Comparison of ENCODE assay signal across 20 cellular contexts in genomic region chr1:177937931-177938330, GRCh38. TPM values are rescaled to one million over a fixed set of nuclear protein-coding genes. Genes with fewer than 3 reads are reported as not detected.
DNase-seq lines count a peak whose midpoint lies in the region; ATAC-seq and TF ChIP-seq lines count a peak whose summit lies in the region.
"Had no signal": no experiment of that assay in that cellular context is flagged by ENCODE, and none has a peak within 500 bp of the region (broad histone marks: within the 10 kb centered on the region; RNA-seq: fewer than 3 reads in every experiment).

No MANE protein-coding gene starts in this region.

- WGBS in smooth muscle cell (ENCODE audit: low lambda C conversion rate): 55% methylated on average over 6 of the region's 6 CpGs
- WGBS in prostate gland: 77% methylated on average over 6 of the region's 6 CpGs

- no peaks in the 10 kb centered on the region for H3F3A ChIP-seq in smooth muscle cell (ENCODE audit: low read depth)

- no peaks in the 10 kb centered on the region for H3K4me1 ChIP-seq in foreskin keratinocyte
- H3K4me1 ChIP-seq in smooth muscle cell (ENCODE audit: low read depth): no peaks in the 10 kb centered on the region
- no peaks in the 10 kb centered on the region for H3K4me1 ChIP-seq in prostate gland (replicated peaks)
- H3K4me1 ChIP-seq: ascending aorta, spleen had no signal

- H3K27ac ChIP-seq in foreskin keratinocyte (no peak overlapping the region), smooth muscle cell (ENCODE audit: low read depth) (peak overlapping the region; percentile 42), prostate gland (no peak overlapping the region)
- H3K27ac ChIP-seq: ascending aorta, spleen had no signal

- H3K4me3 ChIP-seq in smooth muscle cell (no peak overlapping the region), prostate gland (no peak overlapping the region)
- H3K4me3 ChIP-seq: ascending aorta, spleen had no signal

- H3K4me2 ChIP-seq in smooth muscle cell: no peak overlapping the region

- H3K9ac ChIP-seq in smooth muscle cell (ENCODE audit: low read depth): no peak overlapping the region

- H4K20me1 ChIP-seq in smooth muscle cell (ENCODE audit: low read depth): no peaks in the 10 kb centered on the region

- no peak for TF ChIP-seq POLR2A in prostate gland (IDR thresholded peaks at IDR 0.05)

- peak; percentile 61 for ATAC-seq in foreskin keratinocyte
- ATAC-seq: left lobe of liver had no signal

- TF ChIP-seq CTCF in foreskin keratinocyte (conservative IDR thresholded peaks at IDR 0.05): no peak
- no peak for TF ChIP-seq CTCF in smooth muscle cell (IDR thresholded peaks at IDR 0.05; ENCODE audit: borderline replicate concordance, insufficient read depth, poor library complexity, severe bottlenecking)
- TF ChIP-seq CTCF in prostate gland (IDR thresholded peaks at IDR 0.05): no peak

- no peaks in the 10 kb centered on the region for H3K27me3 ChIP-seq in foreskin keratinocyte
- H3K27me3 ChIP-seq in smooth muscle cell (ENCODE audit: low read depth): no peaks in the 10 kb centered on the region
- no peaks in the 10 kb centered on the region for H3K27me3 ChIP-seq in prostate gland (replicated peaks; ENCODE audit: insufficient read depth)
- H3K27me3 ChIP-seq: ascending aorta, spleen had no signal

- intact Hi-C loops in prostate gland (cut with DNase I): loop anchor here (5.0 kb wide), 1 partner anchor 671 kb away; no protein-coding TSS in a partner anchor

- H3K79me2 ChIP-seq in smooth muscle cell (ENCODE audit: low read depth): no peaks in the 10 kb centered on the region

- no peak overlapping the region for H2AFZ ChIP-seq in smooth muscle cell (ENCODE audit: low read depth)

- H3K36me3 ChIP-seq in smooth muscle cell (ENCODE audit: low read depth) (no peaks in the 10 kb centered on the region), prostate gland (no peaks in the 10 kb centered on the region)

- peak; percentile 49 for DNase-seq in HS-5 (ENCODE audit: low read depth)
- DNase-seq in astrocyte of the hippocampus (ENCODE audit: low read depth, low spot score): peak; percentile 79
- peak; percentile 21 to 69 for DNase-seq in foreskin keratinocyte
- DNase-seq in smooth muscle cell (lab: John Stamatoyannopoulos, UW; ENCODE audit: unreplicated experiment): no peak
- DNase-seq in stimulated activated naive CD4-positive, alpha-beta T cell (lab: John Stamatoyannopoulos, UW): no peak
- no peak for DNase-seq in amniotic stem cell (lab: John Stamatoyannopoulos, UW)
- no peak for DNase-seq in prostate gland (ENCODE audit: low spot score)
- DNase-seq: activated CD4-positive, CD25-positive, alpha-beta regulatory T cell treated with anti-CD3 and anti-CD28 coated beads, Interleukin-2, amount 50 U/mL, for 72 hours; activated CD8-positive, alpha-beta memory T cell treated with anti-CD3 and anti-CD28 coated beads, Interleukin-2, amount 50 U/mL, for 4 hours; activated gamma-delta T cell; C1 segment of cervical spinal cord; dermis blood vessel endothelial cell; hypothalamus; NCI-H1092; NCI-H2081; NCI-H524 treated with DMSO at 0.1 percent for 48 hours; spleen had no signal

- H3K9me3 ChIP-seq in smooth muscle cell (replicated peaks; ENCODE audit: low read depth) (no peaks in the 10 kb centered on the region), prostate gland (no peaks in the 10 kb centered on the region)
- H3K9me3 ChIP-seq: ascending aorta, spleen had no signal

RNA-seq across cellular contexts. Expression of gene SEC16B, which starts 31.9 kb away (rescaled TPM):
- total RNA-seq in foreskin keratinocyte (0.35 and 1.1 TPM in 2 replicates), smooth muscle cell (2.9 and 3.2 TPM in 2 replicates), prostate gland (1 to 10 TPM; 2.7 to 3.2 TPM)
- polyA plus RNA-seq in foreskin keratinocyte (0.16 and 0.39 TPM in 2 replicates), smooth muscle cell (4.3 and 5.9 TPM in 2 replicates)
- total RNA-seq: T-helper 2 cell treated with Interferon-gamma antibody and Interleukin-4, amounts not matched to agents 100 ng/mL and 5 ng/mL, for 36 hours had no signal

Comparison
In these comparisons a context has a peak if more than half of its experiments do, and no peak if none do; other contexts are left out.
1. DNase-seq: peak in HS-5 (single experiment), astrocyte of the hippocampus (single experiment) and foreskin keratinocyte (2 of 2); none in smooth muscle cell (single experiment), stimulated activated naive CD4-positive, alpha-beta T cell (0 of 6), amniotic stem cell (single experiment) and prostate gland (single experiment).